Comparison of ENCODE assay signal across 16 cellular contexts in the genomic region with DNA sequence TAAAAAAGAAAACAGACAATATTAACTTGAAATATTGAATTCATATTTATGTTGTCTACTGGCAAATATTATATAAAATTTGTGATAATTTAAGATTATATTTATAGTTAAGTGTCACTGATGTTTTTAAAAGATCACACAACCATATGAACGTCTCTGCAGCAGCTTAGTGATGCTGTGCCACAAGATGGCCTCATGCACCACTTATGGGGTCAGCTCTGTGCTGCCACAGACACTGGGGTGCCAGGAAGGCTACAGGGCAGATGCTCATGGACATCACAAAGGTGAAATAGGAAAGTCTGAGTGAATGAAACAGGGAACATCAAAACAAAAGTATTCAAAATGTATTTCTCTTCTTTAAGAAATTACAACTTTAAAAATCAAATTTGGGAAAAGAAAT. TPM values are rescaled to one million over a fixed set of nuclear protein-coding genes. Genes with fewer than 3 reads are reported as not detected.
DNase-seq lines count a peak whose midpoint lies in the region; ATAC-seq and TF ChIP-seq lines count a peak whose summit lies in the region.
"Had no signal": no experiment of that assay in that cellular context is flagged by ENCODE, and none has a peak within 500 bp of the region (broad histone marks: within the 10 kb centered on the region; RNA-seq: fewer than 3 reads in every experiment).

No MANE protein-coding gene starts in this region.

- TF ChIP-seq CTCF in BE2C (IDR thresholded peaks at IDR 0.05; ENCODE audit: low read depth, low read length) (peak; percentile 26; the same call in 1 of the 2 replicates), GM12874 (IDR thresholded peaks at IDR 0.05; ENCODE audit: insufficient read depth, low read depth, low read length) (peak; percentile 8; the same call in 1 of the 2 replicates), nephron progenitor cell (IDR thresholded peaks at IDR 0.05) (no peak)

- H3K27me3 ChIP-seq in BE2C = no peaks in the 10 kb centered on the region
- H3K27me3 ChIP-seq: tibial artery had no signal

- H3K36me3 Mint-ChIP-seq in immature natural killer cell = peaks cover 14 to 29% (median 19%) of the 10 kb centered on the region in 3 donors
- H3K36me3 Mint-ChIP-seq in nephron progenitor cell (ENCODE audit: low read depth) = peaks cover 49% of the 10 kb centered on the region

- H3K4me3 Mint-ChIP-seq in immature natural killer cell (no peak overlapping the region), nephron progenitor cell (no peak overlapping the region)
- H3K4me3 Mint-ChIP-seq: activated naive CD8-positive, alpha-beta T cell treated with anti-CD3 and anti-CD28 coated beads for 36 hours; memory B cell had no signal

- H3K9me3 Mint-ChIP-seq in immature natural killer cell (no peaks in the 10 kb centered on the region), nephron progenitor cell (peaks cover 3% of the 10 kb centered on the region)
- H3K9me3 Mint-ChIP-seq: activated naive CD8-positive, alpha-beta T cell treated with anti-CD3 and anti-CD28 coated beads for 36 hours; memory B cell had no signal

- ATAC-seq in GM18909 (IDR thresholded peaks at IDR 0.05; ENCODE audit: poor library complexity, unreplicated experiment) = no peak

- no peaks in the 10 kb centered on the region for H3K9me3 ChIP-seq in BE2C
- H3K9me3 ChIP-seq: tibial artery had no signal

- peaks cover 11% of the 10 kb centered on the region for H3K36me3 ChIP-seq in BE2C

- H3K4me1 ChIP-seq in BE2C = no peaks in the 10 kb centered on the region

- H3K4me3 ChIP-seq in BE2C (ENCODE audit: low read depth, low read length) = no peak overlapping the region
- H3K4me3 ChIP-seq: tibial artery had no signal

- DNase-seq in BE2C (peak; percentile 22), RKO (ENCODE audit: low spot score) (peak; percentile 24), immature natural killer cell (peak in 2 of 3 donors; percentile 3 to 5), SKM-1 (lab: John Stamatoyannopoulos, UW; ENCODE audit: unreplicated experiment) (no peak), nephron progenitor cell (no peak), NCI-H446 (lab: John Stamatoyannopoulos, UW) (no peak)
- DNase-seq: activated naive CD8-positive, alpha-beta T cell treated with anti-CD3 and anti-CD28 coated beads for 36 hours; cortex of kidney; glutamatergic neuron; GOT3; NCI-H446 treated with DMSO at 0.1 percent for 48 hours; retina; tibial artery had no signal

- H3K4me1 Mint-ChIP-seq in immature natural killer cell (peaks cover 0 to 2% of the 10 kb centered on the region in 2 donors), nephron progenitor cell (no peaks in the 10 kb centered on the region)
- H3K4me1 Mint-ChIP-seq: memory B cell had no signal

- peaks cover 0 to 1% (median 0%) of the 10 kb centered on the region in 3 donors for H3K27me3 Mint-ChIP-seq in immature natural killer cell (ENCODE audit: low read depth in 3 of 3)
- no peaks in the 10 kb centered on the region for H3K27me3 Mint-ChIP-seq in nephron progenitor cell (ENCODE audit: low read depth, poor library complexity)
- H3K27me3 Mint-ChIP-seq: activated naive CD8-positive, alpha-beta T cell treated with anti-CD3 and anti-CD28 coated beads for 36 hours; memory B cell had no signal

- H3K27ac Mint-ChIP-seq in immature natural killer cell (no peak overlapping the region), nephron progenitor cell (no peak overlapping the region)
- H3K27ac Mint-ChIP-seq: activated naive CD8-positive, alpha-beta T cell treated with anti-CD3 and anti-CD28 coated beads for 36 hours; memory B cell had no signal

RNA-seq across cellular contexts. Expression of gene ATXN3, which starts 13.1 kb away (rescaled TPM):
- 10.6 TPM for polyA plus RNA-seq in BE2C (2012; ENCODE audit: insufficient read depth, insufficient read length, low read depth)
- 10 to 100 TPM; 12.7 to 21.1 (median 20.3) TPM for polyA plus RNA-seq in immature natural killer cell

RNA-seq across cellular contexts. Expression of gene NDUFB1, which starts 28.2 kb away (rescaled TPM):
- 133 TPM for polyA plus RNA-seq in BE2C (2012; ENCODE audit: insufficient read depth, insufficient read length, low read depth)
- 100 to 1,000 TPM; 248 to 492 (median 335) TPM for polyA plus RNA-seq in immature natural killer cell

RNA-seq across cellular contexts. Expression of gene CPSF2, which starts 28.4 kb away (rescaled TPM):
- polyA plus RNA-seq in BE2C (2012; ENCODE audit: insufficient read depth, insufficient read length, low read depth) = 30.2 TPM
- 10 to 100 TPM; 19.2 to 38.2 (median 26.8) TPM for polyA plus RNA-seq in immature natural killer cell

RNA-seq across cellular contexts. Expression of gene TRIP11, which starts 53.5 kb away (rescaled TPM):
- polyA plus RNA-seq in BE2C (2012; ENCODE audit: insufficient read depth, insufficient read length, low read depth) = 20.7 TPM
- polyA plus RNA-seq in immature natural killer cell = 10 to 100 TPM; 14.3 to 62.6 (median 24.3) TPM

Comparison
In these comparisons a context has a peak if more than half of its experiments do, and no peak if none do; other contexts are left out.
1. DNase-seq: peak in BE2C (single experiment), RKO (single experiment) and immature natural killer cell (2 of 3); none in SKM-1 (single experiment), nephron progenitor cell (single experiment) and NCI-H446 (0 of 2).